Comparison of ENCODE assay signal across 17 cellular contexts in the genomic region with DNA sequence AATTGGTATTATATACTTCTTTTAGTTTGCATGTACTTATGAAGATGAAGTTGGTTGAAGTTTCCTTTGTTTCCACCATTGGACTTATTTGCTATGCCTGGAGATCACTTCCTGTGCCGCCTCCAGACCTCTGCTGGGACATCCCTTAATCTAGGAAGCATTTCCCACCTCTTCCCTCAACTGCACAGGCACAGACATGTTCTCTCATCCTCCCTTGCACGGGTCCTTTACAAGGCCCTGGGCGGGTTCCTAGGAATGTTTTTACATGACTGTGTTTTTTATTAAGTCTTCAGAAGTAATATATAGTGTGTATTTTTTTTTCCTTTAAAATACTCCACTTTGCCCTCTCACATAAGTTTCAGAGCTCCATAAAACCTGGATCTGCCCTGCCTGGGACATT. TPM values are rescaled to one million over a fixed set of nuclear protein-coding genes. Genes with fewer than 3 reads are reported as not detected.
A peak's percentile ranks its signal among the peaks of the same experiment; 100 is the strongest.
DNase-seq lines count a peak whose midpoint lies in the region; ATAC-seq and TF ChIP-seq lines count a peak whose summit lies in the region.
"Had no signal": no experiment of that assay in that cellular context is flagged by ENCODE, and none has a peak within 500 bp of the region (broad histone marks: within the 10 kb centered on the region; RNA-seq: fewer than 3 reads in every experiment).

No MANE protein-coding gene starts in this region.

- H3K4me2 ChIP-seq in mammary epithelial cell (ENCODE audit: insufficient read depth, low read depth, low read length): no peak overlapping the region

- no peak overlapping the region for H3K9ac ChIP-seq in mammary epithelial cell (ENCODE audit: insufficient read depth, low read length)

- POLR2A ChIA-PET in T-cell (lab: Charles Lee): interaction anchor here in 1 of 2 donors (0.6 kb wide), 1 partner anchor 25 kb away, joined by 3 read pairs; no protein-coding TSS in a partner anchor

- H3K36me3 ChIP-seq in mammary epithelial cell (ENCODE audit: insufficient read depth, low read length) (no peaks in the 10 kb centered on the region), breast epithelium (no peaks in the 10 kb centered on the region), tibial artery (no peaks in the 10 kb centered on the region), gastroesophageal sphincter (no peaks in the 10 kb centered on the region), uterus (no peaks in the 10 kb centered on the region)
- H3K36me3 ChIP-seq: cardiac muscle cell, right atrium auricular region had no signal

- H3K4me1 Mint-ChIP-seq in T-cell (peaks cover 86 to 89% (median 86%) of the 10 kb centered on the region in 3 donors), immature natural killer cell (peaks cover 82 to 87% of the 10 kb centered on the region in 2 donors)

- H3K27ac Mint-ChIP-seq in T-cell (peak overlapping the region; percentile 90 to 92), immature natural killer cell (peak overlapping the region in 4 of 6 donors; percentile 25 to 86 (median 43))

- H3K27ac ChIP-seq in mammary epithelial cell (ENCODE audit: insufficient read depth, low read depth, low read length) (peak overlapping the region; percentile 35), breast epithelium (no peak overlapping the region), tibial artery (peak overlapping the region; percentile 73 to 78), gastroesophageal sphincter (peak overlapping the region in 2 of 4 donors; percentile 12 to 59), uterus (peak overlapping the region in 1 of 2 donors; percentile 58)
- H3K27ac ChIP-seq: cardiac muscle cell had no signal

- H3K27me3 Mint-ChIP-seq in T-cell (no peaks in the 10 kb centered on the region), immature natural killer cell (ENCODE audit: low read depth in 3 of 3) (peaks cover 2 to 7% (median 3%) of the 10 kb centered on the region in 3 donors)

- H3K27me3 ChIP-seq in mammary epithelial cell (ENCODE audit: insufficient read depth, low read length): no peaks in the 10 kb centered on the region
- no peaks in the 10 kb centered on the region for H3K27me3 ChIP-seq in breast epithelium
- no peaks in the 10 kb centered on the region for H3K27me3 ChIP-seq in tibial artery
- H3K27me3 ChIP-seq in gastroesophageal sphincter: no peaks in the 10 kb centered on the region
- H3K27me3 ChIP-seq in uterus: no peaks in the 10 kb centered on the region
- H3K27me3 ChIP-seq: cardiac muscle cell, right atrium auricular region had no signal

- CTCF ChIA-PET in mammary epithelial cell (lab: Charles Lee; ENCODE audit: low non-redundant PET): no interaction called here
- CTCF ChIA-PET in T-cell (lab: Charles Lee): no interaction called here

- no TSS peak for BruUV-seq in mammary epithelial cell (replicated peaks; lab: Mats Ljungman, UMichigan)

- H3K4me3 Mint-ChIP-seq in T-cell (no peak overlapping the region), immature natural killer cell (no peak overlapping the region)

- DNase-seq in mammary epithelial cell (peak; percentile 49), breast epithelium (ENCODE audit: low spot score in 2 of 2) (no peak), T-cell (no peak), immature natural killer cell (no peak), tibial artery (no peak), uterus (no peak), anterior cingulate cortex (lab: John Stamatoyannopoulos, UW) (no peak)
- DNase-seq: activated CD4-positive, CD25-positive, alpha-beta regulatory T cell; activated CD8-positive, alpha-beta memory T cell treated with anti-CD3 and anti-CD28 coated beads, Interleukin-2, amount 50 U/mL, for 48 hours; GF-D8; MV-4-11; NCI-H1930; NCI-H510A; SIG-M5 had no signal

- H4K20me1 ChIP-seq in mammary epithelial cell (ENCODE audit: insufficient read depth, low read length): no peaks in the 10 kb centered on the region

- H3K4me1 ChIP-seq in mammary epithelial cell (ENCODE audit: insufficient read depth, low read length) (peaks cover 22% of the 10 kb centered on the region), breast epithelium (no peaks in the 10 kb centered on the region), tibial artery (peaks cover 0 to 99% (median 41%) of the 10 kb centered on the region in 4 donors), gastroesophageal sphincter (peaks cover 17 to 60% (median 24%) of the 10 kb centered on the region in 3 donors), uterus (no peaks in the 10 kb centered on the region)

- H3K9me3 ChIP-seq in mammary epithelial cell (replicated peaks; ENCODE audit: insufficient read depth, low read length): no peaks in the 10 kb centered on the region
- H3K9me3 ChIP-seq in breast epithelium: no peaks in the 10 kb centered on the region
- H3K9me3 ChIP-seq in tibial artery: no peaks in the 10 kb centered on the region
- no peaks in the 10 kb centered on the region for H3K9me3 ChIP-seq in gastroesophageal sphincter
- no peaks in the 10 kb centered on the region for H3K9me3 ChIP-seq in uterus
- H3K9me3 ChIP-seq: right atrium auricular region had no signal

- H3K79me2 ChIP-seq in mammary epithelial cell (ENCODE audit: insufficient read depth, low read length): peaks cover 22% of the 10 kb centered on the region

- TF ChIP-seq CTCF in mammary epithelial cell (conservative IDR thresholded peaks at IDR 0.05 in 1 of 2, IDR thresholded peaks at IDR 0.05 in 1 of 2; ENCODE audit: extremely low read depth in 1 of 2, insufficient read depth in 1 of 2, low read depth in 1 of 2, low read length in 2 of 2): no peak
- TF ChIP-seq CTCF in breast epithelium (IDR thresholded peaks at IDR 0.05): no peak
- no peak for TF ChIP-seq CTCF in tibial artery (IDR thresholded peaks at IDR 0.05)
- TF ChIP-seq CTCF in gastroesophageal sphincter (IDR thresholded peaks at IDR 0.05): no peak
- no peak for TF ChIP-seq CTCF in uterus (IDR thresholded peaks at IDR 0.05)

- 10% methylated on average over 3 of the region's 3 CpGs for WGBS in mammary epithelial cell (ENCODE audit: low coverage, missing lambda C conversion rate)
- WGBS in gastroesophageal sphincter (ENCODE audit: low coverage in 1 of 2), 2 donors: 93 to 100% methylated on average over 3 of the region's 3 CpGs

- H3K36me3 Mint-ChIP-seq in T-cell (peaks cover 20% of the 10 kb centered on the region), immature natural killer cell (no peaks in the 10 kb centered on the region)

- ATAC-seq in T-cell (replicated peaks in 1 of 4) (no peak), gastroesophageal sphincter (no peak)

- no peak for TF ChIP-seq EP300 in gastroesophageal sphincter (IDR thresholded peaks at IDR 0.05)

- intact Hi-C loops in mammary epithelial cell (cut with micrococcal nuclease): no loop called here
- intact Hi-C loops in breast epithelium (cut with DNase I; ENCODE audit: low total_unique reads): no loop called here
- intact Hi-C loops in tibial artery (cut with DNase I; ENCODE audit: low total_unique reads): no loop called here
- intact Hi-C loops in uterus (cut with DNase I; ENCODE audit: low total_unique reads): no loop called here

- no peaks in the 10 kb centered on the region for H3K9me3 Mint-ChIP-seq in T-cell
- H3K9me3 Mint-ChIP-seq in immature natural killer cell: no peaks in the 10 kb centered on the region

- TF ChIP-seq POLR2A in breast epithelium (IDR thresholded peaks at IDR 0.05) (no peak), gastroesophageal sphincter (IDR thresholded peaks at IDR 0.05) (no peak), uterus (IDR thresholded peaks at IDR 0.05) (no peak)

- no peak overlapping the region for H3K4me3 ChIP-seq in mammary epithelial cell (replicated peaks in 1 of 3; ENCODE audit: insufficient read depth in 1 of 3, low read depth in 2 of 3, low read length in 3 of 3)
- H3K4me3 ChIP-seq in breast epithelium: no peak overlapping the region
- no peak overlapping the region for H3K4me3 ChIP-seq in tibial artery
- H3K4me3 ChIP-seq in gastroesophageal sphincter: no peak overlapping the region
- no peak overlapping the region for H3K4me3 ChIP-seq in uterus
- H3K4me3 ChIP-seq: cardiac muscle cell, right atrium auricular region had no signal

- dilution Hi-C loops in mammary epithelial cell (cut with HindIII; ENCODE audit: low sequenced_read_pairs): no loop called here

- in situ Hi-C loops in mammary epithelial cell (cut with MboI; ENCODE audit: low sequenced_read_pairs in 2 of 2): no loop called here

- peak overlapping the region; percentile 34 for H2AFZ ChIP-seq in mammary epithelial cell (ENCODE audit: low read depth, low read length)

RNA-seq across cellular contexts. Expression of a gene that starts 51.0 kb away (rescaled TPM):
- total RNA-seq in mammary epithelial cell (10 to 100 TPM; 17.4 to 33.8 TPM), breast epithelium (10 to 100 TPM; 18.7 to 22.0 (median 19.5) TPM), T-cell (100 to 1,000 TPM in 1 of 5 donors, 10 to 100 TPM in 4; 60.7 to 115 (median 72.6) TPM), gastroesophageal sphincter (10 to 100 TPM; 14.2 to 24.0 (median 18.4) TPM), uterus (10 to 100 TPM in 3 of 4 donors, 1 to 10 TPM in 1; 2.4 to 49.6 (median 18.0) TPM)
- polyA plus RNA-seq in mammary epithelial cell (8.6 TPM), immature natural killer cell (10 to 100 TPM in 2 of 3 donors, 1 to 10 TPM in 1; 9.3 to 32.4 (median 20.6) TPM)
- polyA minus RNA-seq in mammary epithelial cell: 24.3 TPM

Comparison
In these comparisons a context has a peak if more than half of its experiments do, and no peak if none do; other contexts are left out.
1. H3K27ac ChIP-seq: peak in mammary epithelial cell (single experiment) and tibial artery (2 of 2); none in breast epithelium (0 of 2).